ENCODE assay signal across 14 cellular contexts in genomic region chr2:80303006-80303741, GRCh38. TPM values are rescaled to one million over a fixed set of nuclear protein-coding genes. Genes with fewer than 3 reads are reported as not detected.
DNase-seq lines count a peak whose midpoint lies in the region; ATAC-seq and TF ChIP-seq lines count a peak whose summit lies in the region.
"Had no signal": no experiment of that assay in that cellular context is flagged by ENCODE, and none has a peak within 500 bp of the region (broad histone marks: within the 10 kb centered on the region; RNA-seq: fewer than 3 reads in every experiment).

No MANE protein-coding gene starts in this region.

- H3K4me1 ChIP-seq in HEK293 (ENCODE audit: control insufficient read depth, insufficient read depth, low read length) (no peaks in the 10 kb centered on the region), ectodermal cell (ENCODE audit: control insufficient read depth, insufficient read depth, low read length) (peaks cover 18% of the 10 kb centered on the region), gastrocnemius medialis (peaks cover 9 to 18% of the 10 kb centered on the region in 2 donors)
- H3K4me1 ChIP-seq in naive thymus-derived CD4-positive, alpha-beta T cell (ENCODE audit: control insufficient read depth in 2 of 2, insufficient read depth in 2 of 2, low read length in 2 of 2): no peaks in the 10 kb centered on the region

- H3K27ac Mint-ChIP-seq in naive thymus-derived CD4-positive, alpha-beta T cell: no peak overlapping the region

- H3K9me3 ChIP-seq in HEK293 (ENCODE audit: control insufficient read depth, insufficient read depth, low read depth, low read length) (no peaks in the 10 kb centered on the region), ectodermal cell (ENCODE audit: control insufficient read depth, low read length) (no peaks in the 10 kb centered on the region), gastrocnemius medialis (no peaks in the 10 kb centered on the region)
- H3K9me3 ChIP-seq in naive thymus-derived CD4-positive, alpha-beta T cell (ENCODE audit: control insufficient read depth in 2 of 3, low read length in 3 of 3): no peaks in the 10 kb centered on the region
- H3K9me3 ChIP-seq: Peyer's patch had no signal

- CTCF ChIA-PET in HEK293 (lab: Yijun Ruan, JAX): no interaction called here
- CTCF ChIA-PET in naive thymus-derived CD4-positive, alpha-beta T cell (lab: Charles Lee): no interaction called here

- no peaks in the 10 kb centered on the region for H3K4me1 Mint-ChIP-seq in naive thymus-derived CD4-positive, alpha-beta T cell

- no peak for TF ChIP-seq POLR2A in gastrocnemius medialis (IDR thresholded peaks at IDR 0.05)

- intact Hi-C loops in left colon (cut with DNase I, micrococcal nuclease) (no loop called here), gastrocnemius medialis (cut with DNase I; ENCODE audit: low total_unique reads) (no loop called here)
- intact Hi-C loops in naive thymus-derived CD4-positive, alpha-beta T cell (cut with micrococcal nuclease): no loop called here

- peaks cover 59% of the 10 kb centered on the region for H3K27me3 ChIP-seq in ectodermal cell (ENCODE audit: control insufficient read depth, insufficient read depth, low read length, poor library complexity, severe bottlenecking)
- peaks cover 48 to 52% (median 50%) of the 10 kb centered on the region in 3 donors for H3K27me3 ChIP-seq in gastrocnemius medialis
- peaks cover 0 to 8% of the 10 kb centered on the region in 2 donors for H3K27me3 ChIP-seq in naive thymus-derived CD4-positive, alpha-beta T cell (ENCODE audit: control insufficient read depth in 2 of 2, insufficient read depth in 2 of 2, low read length in 2 of 2)

- in situ Hi-C loops in gastrocnemius medialis (cut with MboI; ENCODE audit: low sequenced_read_pairs in 4 of 4): no loop called here

- H3K4me3 ChIP-seq in HEK293 (ENCODE audit: low read depth, low read length): peak overlapping the region; percentile 23
- H3K4me3 ChIP-seq in ectodermal cell (ENCODE audit: insufficient read depth, low read depth, low read length): peak overlapping the region; percentile 46
- H3K4me3 ChIP-seq in gastrocnemius medialis: peak overlapping the region in 3 of 4 donors; percentile 29 to 43 (median 41)
- no peak overlapping the region for H3K4me3 ChIP-seq in naive thymus-derived CD4-positive, alpha-beta T cell (ENCODE audit: low read length)

- DNase-seq in left colon (peak in 1 of 2 donors; percentile 7), gastrocnemius medialis (no peak)
- no peak for DNase-seq in activated CD8-positive, alpha-beta memory T cell treated with anti-CD3 and anti-CD28 coated beads for 24 hours
- no peak for DNase-seq in naive thymus-derived CD4-positive, alpha-beta T cell
- DNase-seq: activated CD4-positive, alpha-beta T cell treated with anti-CD3 and anti-CD28 coated beads, Interleukin-2, amount 50 U/mL, for 1 hour; COR-L47; NCI-H187; Peyer's patch had no signal

- POLR2A ChIA-PET in HEK293 (lab: Yijun Ruan, JAX): no interaction called here
- POLR2A ChIA-PET in naive thymus-derived CD4-positive, alpha-beta T cell (lab: Charles Lee): no interaction called here

- no peak for TF ChIP-seq CTCF in HEK293 (tag by site-specific recombination; IDR thresholded peaks at IDR 0.05)
- TF ChIP-seq CTCF in gastrocnemius medialis (IDR thresholded peaks at IDR 0.05 in 4 of 5, conservative IDR thresholded peaks at IDR 0.05 in 1 of 5): no peak

- H3K27me3 Mint-ChIP-seq in naive thymus-derived CD4-positive, alpha-beta T cell: peaks cover 51 to 60% (median 52%) of the 10 kb centered on the region in 5 donors

- H3K4me3 Mint-ChIP-seq in naive thymus-derived CD4-positive, alpha-beta T cell: peak overlapping the region in 1 of 10 donors; percentile 19

- no peaks in the 10 kb centered on the region for H3K36me3 ChIP-seq in HEK293 (ENCODE audit: control insufficient read depth in 2 of 2, insufficient read depth in 1 of 2, low read length in 2 of 2)
- no peaks in the 10 kb centered on the region for H3K36me3 ChIP-seq in ectodermal cell (ENCODE audit: control insufficient read depth, insufficient read depth, low read length)
- H3K36me3 ChIP-seq in gastrocnemius medialis: no peaks in the 10 kb centered on the region
- no peaks in the 10 kb centered on the region for H3K36me3 ChIP-seq in naive thymus-derived CD4-positive, alpha-beta T cell (ENCODE audit: control insufficient read depth in 2 of 3, insufficient read depth in 3 of 3, low read length in 3 of 3)
- H3K36me3 ChIP-seq: Peyer's patch had no signal

- peaks cover 0 to 9% (median 0%) of the 10 kb centered on the region in 5 donors for H3K36me3 Mint-ChIP-seq in naive thymus-derived CD4-positive, alpha-beta T cell

- peaks cover 0 to 15% (median 5%) of the 10 kb centered on the region in 11 donors for H3K9me3 Mint-ChIP-seq in naive thymus-derived CD4-positive, alpha-beta T cell

- peak; percentile 34 for ATAC-seq in left colon
- ATAC-seq in gastrocnemius medialis: no peak
- ATAC-seq in GM19351 (IDR thresholded peaks at IDR 0.05; ENCODE audit: unreplicated experiment): no peak
- no peak for ATAC-seq in GM18870 (IDR thresholded peaks at IDR 0.05; ENCODE audit: unreplicated experiment)
- no peak for ATAC-seq in naive thymus-derived CD4-positive, alpha-beta T cell

- no peak overlapping the region for H3K27ac ChIP-seq in HEK293 (ENCODE audit: extremely low read depth, low read depth, low read length)
- H3K27ac ChIP-seq in ectodermal cell (ENCODE audit: insufficient read depth, low read depth, low read length, poor library complexity, severe bottlenecking): no peak overlapping the region
- H3K27ac ChIP-seq in gastrocnemius medialis: no peak overlapping the region
- H3K27ac ChIP-seq in naive thymus-derived CD4-positive, alpha-beta T cell (ENCODE audit: low read depth, low read length): no peak overlapping the region
- H3K27ac ChIP-seq: Peyer's patch had no signal

- 11 to 12% methylated on average over 58 of the region's 58 CpGs for WGBS in ectodermal cell, 2 experiments

TF ChIP-seq in HEK293, 187 proteins besides CTCF, POLR2A, EP300 and RAD21:
- TF ChIP-seq ZFP37 (tag by site-specific recombination; IDR thresholded peaks at IDR 0.05) (no peak), ZBTB44 (tag by site-specific recombination; IDR thresholded peaks at IDR 0.05) (no peak), ZNF596 (tag by site-specific recombination; IDR thresholded peaks at IDR 0.05) (no peak), ZNF544 (tag by site-specific recombination; IDR thresholded peaks at IDR 0.05) (no peak), ZBTB20 (tag by site-specific recombination; IDR thresholded peaks at IDR 0.05) (no peak), ZNF76 (tag by site-specific recombination; IDR thresholded peaks at IDR 0.05; ENCODE audit: borderline replicate concordance, low read depth) (no peak), ZNF692 (tag by site-specific recombination; IDR thresholded peaks at IDR 0.05) (no peak), EGR2 (tag by site-specific recombination; IDR thresholded peaks at IDR 0.05; ENCODE audit: low read depth) (no peak), ZSCAN30 (tag by site-specific recombination; IDR thresholded peaks at IDR 0.05) (no peak), ZNF146 (tag by site-specific recombination; IDR thresholded peaks at IDR 0.05) (no peak)

RNA-seq across cellular contexts. Expression of gene LRRTM1, which starts 1.4 kb away (rescaled TPM):
- polyA plus RNA-seq in ectodermal cell (2013, experiment 1 of 4): 2.1 TPM
- 2.9 TPM for polyA plus RNA-seq in ectodermal cell (2013, experiment 2 of 4)
- polyA plus RNA-seq in ectodermal cell (2013, experiment 3 of 4): 2.8 TPM
- 2.7 TPM for polyA plus RNA-seq in ectodermal cell (2013, experiment 4 of 4)
- total RNA-seq in left colon (under 1 TPM; 0.21 to 0.34 TPM), gastrocnemius medialis (not detected)
- not detected for total RNA-seq in naive thymus-derived CD4-positive, alpha-beta T cell
- not detected for polyA plus RNA-seq in naive thymus-derived CD4-positive, alpha-beta T cell
- total RNA-seq: fibroblast of villous mesenchyme, Peyer's patch, renal cortical epithelial cell had no signal
